ENCODE assay signal across 32 cellular contexts in the genomic region with DNA sequence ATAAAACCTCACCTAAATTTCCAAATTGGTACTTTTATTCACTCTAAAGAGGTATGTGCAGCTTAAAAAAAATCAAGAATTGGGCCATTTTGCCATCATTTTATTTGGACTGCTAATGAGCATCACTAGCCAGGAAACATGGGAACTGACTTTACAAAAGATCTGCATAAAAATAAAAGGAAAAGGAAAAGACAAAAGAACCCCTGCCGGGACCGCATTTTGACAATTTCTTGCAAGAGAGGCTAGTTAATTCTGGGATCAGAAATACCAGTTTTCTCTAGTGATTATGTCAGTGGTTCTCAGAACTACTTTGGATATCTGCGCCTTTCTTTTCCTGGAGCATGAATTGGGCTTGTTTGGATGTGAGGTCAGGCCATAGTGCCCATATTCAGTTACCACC.
"Had no signal": no experiment of that assay in that cellular context is flagged by ENCODE, and none has a peak within 500 bp of the region (broad histone marks: within the 10 kb centered on the region; RNA-seq: fewer than 3 reads in every experiment).

No MANE protein-coding gene starts in this region.

- DNase-seq: activated CD4-positive, alpha-beta memory T cell treated with anti-CD3 and anti-CD28 coated beads, Interleukin-2, amount 10 ng/mL, durations not matched to agents 7 days and 5 days; activated CD4-positive, alpha-beta T cell treated with anti-CD3 and anti-CD28 coated beads for 1 hour; activated CD4-positive, alpha-beta T cell treated with anti-CD3 and anti-CD28 coated beads for 4 hours; activated CD4-positive, alpha-beta T cell treated with anti-CD3 and anti-CD28 coated beads, Interleukin-2, amount 10 ng/mL, durations not matched to agents 7 days and 5 days; activated CD4-positive, alpha-beta T cell treated with anti-CD3 and anti-CD28 coated beads, Interleukin-2, amount 50 U/mL, for 4 hours; activated CD8-positive, alpha-beta memory T cell treated with anti-CD3 and anti-CD28 coated beads, Interleukin-2, amount 50 U/mL, for 48 hours; activated gamma-delta T cell; activated naive CD4-positive, alpha-beta T cell; activated naive CD4-positive, alpha-beta T cell treated with anti-CD3 and anti-CD28 coated beads, Interleukin-2, amount 10 ng/mL, durations not matched to agents 7 days and 5 days; activated naive CD8-positive, alpha-beta T cell treated with anti-CD3 and anti-CD28 coated beads, Interleukin-2, amount 10 ng/mL, durations not matched to agents 7 days and 5 days; activated T-cell treated with anti-CD3 and anti-CD28 coated beads for 4 hours; activated T-cell treated with anti-CD3 and anti-CD28 coated beads, Interleukin-2, amount 50 U/mL, for 24 hours; activated T-cell treated with anti-CD3 and anti-CD28 coated beads, Interleukin-2, amount 50 U/mL, for 72 hours; central memory CD4-positive, alpha-beta T cell; cerebellar nuclear complex; colonic mucosa; effector CD8-positive, alpha-beta T cell; esophagus squamous epithelium; foreskin melanocyte; heart right ventricle; T-helper 17 cell; T1000 had no signal

- H3K4me1 ChIP-seq: ascending aorta, breast epithelium, colonic mucosa, esophagus squamous epithelium, gastroesophageal sphincter, heart right ventricle had no signal

- H3K4me3 Mint-ChIP-seq: activated CD4-positive, alpha-beta memory T cell treated with anti-CD3 and anti-CD28 coated beads, Interleukin-2, amount 10 ng/mL, durations not matched to agents 7 days and 5 days; activated CD4-positive, alpha-beta T cell treated with anti-CD3 and anti-CD28 coated beads, Interleukin-2, amount 10 ng/mL, durations not matched to agents 7 days and 5 days; activated naive CD4-positive, alpha-beta T cell treated with anti-CD3 and anti-CD28 coated beads, Interleukin-2, amount 10 ng/mL, durations not matched to agents 7 days and 5 days; activated naive CD8-positive, alpha-beta T cell treated with anti-CD3 and anti-CD28 coated beads, Interleukin-2, amount 10 ng/mL, durations not matched to agents 7 days and 5 days; activated T-cell treated with anti-CD3 and anti-CD28 coated beads, Interleukin-2, amount 50 U/mL, for 24 hours; activated T-cell treated with anti-CD3 and anti-CD28 coated beads, Interleukin-2, amount 50 U/mL, for 72 hours; brain; T-helper 17 cell; T-helper 2 cell treated with Interferon-gamma antibody and Interleukin-4, amounts not matched to agents 5 μg/mL and 100 μg/mL, for 36 hours had no signal

- H3K4me3 ChIP-seq: ascending aorta, breast epithelium, cardiac muscle cell, colonic mucosa, esophagus squamous epithelium, gastroesophageal sphincter, heart right ventricle had no signal

- FAIRE-seq: endometrium, endothelial cell of umbilical vein had no signal

- H3K36me3 ChIP-seq: ascending aorta, breast epithelium, cardiac muscle cell, colonic mucosa, esophagus squamous epithelium, gastroesophageal sphincter, heart right ventricle had no signal

- H3K36me3 Mint-ChIP-seq: activated naive CD4-positive, alpha-beta T cell treated with anti-CD3 and anti-CD28 coated beads, Interleukin-2, amount 10 ng/mL, durations not matched to agents 7 days and 5 days; brain had no signal

- ATAC-seq: activated naive CD4-positive, alpha-beta T cell treated with anti-CD3 and anti-CD28 coated beads, Interleukin-2, amount 50 U/mL, for 72 hours; activated T-cell treated with anti-CD3 and anti-CD28 coated beads, Interleukin-2, amount 50 U/mL, for 72 hours; gastroesophageal sphincter; heart right ventricle; T-helper 17 cell had no signal

- H3K27ac ChIP-seq: ascending aorta, breast epithelium, cardiac muscle cell, colonic mucosa, epithelial cell of prostate, esophagus squamous epithelium, gastroesophageal sphincter, heart right ventricle had no signal

- H3K9me3 Mint-ChIP-seq: activated CD4-positive, alpha-beta memory T cell treated with anti-CD3 and anti-CD28 coated beads, Interleukin-2, amount 10 ng/mL, durations not matched to agents 7 days and 5 days; activated CD4-positive, alpha-beta T cell treated with anti-CD3 and anti-CD28 coated beads, Interleukin-2, amount 10 ng/mL, durations not matched to agents 7 days and 5 days; activated naive CD4-positive, alpha-beta T cell treated with anti-CD3 and anti-CD28 coated beads, Interleukin-2, amount 10 ng/mL, durations not matched to agents 7 days and 5 days; activated naive CD8-positive, alpha-beta T cell treated with anti-CD3 and anti-CD28 coated beads, Interleukin-2, amount 10 ng/mL, durations not matched to agents 7 days and 5 days; activated T-cell treated with anti-CD3 and anti-CD28 coated beads, Interleukin-2, amount 50 U/mL, for 24 hours; T-helper 2 cell treated with Interferon-gamma antibody and Interleukin-4, amounts not matched to agents 5 μg/mL and 100 μg/mL, for 36 hours had no signal

- H3K4me1 Mint-ChIP-seq: activated CD4-positive, alpha-beta memory T cell treated with anti-CD3 and anti-CD28 coated beads, Interleukin-2, amount 10 ng/mL, durations not matched to agents 7 days and 5 days; activated CD4-positive, alpha-beta T cell treated with anti-CD3 and anti-CD28 coated beads, Interleukin-2, amount 10 ng/mL, durations not matched to agents 7 days and 5 days; activated naive CD4-positive, alpha-beta T cell treated with anti-CD3 and anti-CD28 coated beads, Interleukin-2, amount 10 ng/mL, durations not matched to agents 7 days and 5 days; activated naive CD8-positive, alpha-beta T cell treated with anti-CD3 and anti-CD28 coated beads, Interleukin-2, amount 10 ng/mL, durations not matched to agents 7 days and 5 days; brain had no signal

- H3K27me3 Mint-ChIP-seq: activated CD4-positive, alpha-beta memory T cell treated with anti-CD3 and anti-CD28 coated beads, Interleukin-2, amount 10 ng/mL, durations not matched to agents 7 days and 5 days; activated CD4-positive, alpha-beta T cell treated with anti-CD3 and anti-CD28 coated beads, Interleukin-2, amount 10 ng/mL, durations not matched to agents 7 days and 5 days; activated naive CD4-positive, alpha-beta T cell treated with anti-CD3 and anti-CD28 coated beads, Interleukin-2, amount 10 ng/mL, durations not matched to agents 7 days and 5 days; activated naive CD8-positive, alpha-beta T cell treated with anti-CD3 and anti-CD28 coated beads, Interleukin-2, amount 10 ng/mL, durations not matched to agents 7 days and 5 days; activated T-cell treated with anti-CD3 and anti-CD28 coated beads, Interleukin-2, amount 50 U/mL, for 24 hours; T-helper 17 cell had no signal

- H3K27me3 ChIP-seq: ascending aorta, breast epithelium, cardiac muscle cell, colonic mucosa, esophagus squamous epithelium, gastroesophageal sphincter, heart right ventricle had no signal

- H3K27ac Mint-ChIP-seq: activated CD4-positive, alpha-beta memory T cell treated with anti-CD3 and anti-CD28 coated beads, Interleukin-2, amount 10 ng/mL, durations not matched to agents 7 days and 5 days; activated CD4-positive, alpha-beta T cell treated with anti-CD3 and anti-CD28 coated beads, Interleukin-2, amount 10 ng/mL, durations not matched to agents 7 days and 5 days; activated naive CD4-positive, alpha-beta T cell treated with anti-CD3 and anti-CD28 coated beads, Interleukin-2, amount 10 ng/mL, durations not matched to agents 7 days and 5 days; activated naive CD4-positive, alpha-beta T cell treated with anti-CD3 and anti-CD28 coated beads, Interleukin-2, amount 50 U/mL, for 72 hours; activated naive CD8-positive, alpha-beta T cell treated with anti-CD3 and anti-CD28 coated beads, Interleukin-2, amount 10 ng/mL, durations not matched to agents 7 days and 5 days; activated T-cell treated with anti-CD3 and anti-CD28 coated beads, Interleukin-2, amount 50 U/mL, for 24 hours; activated T-cell treated with anti-CD3 and anti-CD28 coated beads, Interleukin-2, amount 50 U/mL, for 72 hours; brain; T-helper 17 cell; T-helper 2 cell treated with Interferon-gamma antibody and Interleukin-4, amounts not matched to agents 5 μg/mL and 100 μg/mL, for 36 hours had no signal

- H3K9me3 ChIP-seq: ascending aorta, breast epithelium, colonic mucosa, esophagus squamous epithelium, gastroesophageal sphincter had no signal
